21 cellular contexts compared by ENCODE assay signal in genomic region chr11:106286881-106287504, GRCh38.
"Had no signal": no experiment of that assay in that cellular context is flagged by ENCODE, and none has a peak within 500 bp of the region (broad histone marks: within the 10 kb centered on the region; RNA-seq: fewer than 3 reads in every experiment).

No MANE protein-coding gene starts in this region.

- H3K4me1 ChIP-seq: breast epithelium, esophagus muscularis mucosa, foreskin keratinocyte, left ventricle myocardium inferior, psoas muscle, suprapubic skin, upper lobe of left lung had no signal

- H3K36me3 Mint-ChIP-seq: activated naive CD8-positive, alpha-beta T cell treated with anti-CD3 and anti-CD28 coated beads, Interleukin-2, amount 10 ng/mL, durations not matched to agents 7 days and 5 days had no signal

- H3K9me3 ChIP-seq: breast epithelium, esophagus muscularis mucosa, left ventricle myocardium inferior, psoas muscle, suprapubic skin, upper lobe of left lung had no signal

- H3K4me1 Mint-ChIP-seq: activated CD4-positive, alpha-beta memory T cell treated with anti-CD3 and anti-CD28 coated beads, Interleukin-2, amount 10 ng/mL, durations not matched to agents 7 days and 5 days; activated CD4-positive, alpha-beta T cell treated with anti-CD3 and anti-CD28 coated beads for 36 hours; activated naive CD8-positive, alpha-beta T cell treated with anti-CD3 and anti-CD28 coated beads, Interleukin-2, amount 10 ng/mL, durations not matched to agents 7 days and 5 days had no signal

- H3K27me3 Mint-ChIP-seq: activated CD4-positive, alpha-beta memory T cell treated with anti-CD3 and anti-CD28 coated beads, Interleukin-2, amount 10 ng/mL, durations not matched to agents 7 days and 5 days; activated CD4-positive, alpha-beta T cell treated with anti-CD3 and anti-CD28 coated beads for 36 hours; activated naive CD8-positive, alpha-beta T cell treated with anti-CD3 and anti-CD28 coated beads, Interleukin-2, amount 10 ng/mL, durations not matched to agents 7 days and 5 days had no signal

- H3K36me3 ChIP-seq: breast epithelium, esophagus muscularis mucosa, left ventricle myocardium inferior, suprapubic skin, upper lobe of left lung had no signal

- H3K27me3 ChIP-seq: breast epithelium, dorsolateral prefrontal cortex, esophagus muscularis mucosa, suprapubic skin, upper lobe of left lung had no signal

- ATAC-seq: activated CD4-positive, alpha-beta T cell treated with anti-CD3 and anti-CD28 coated beads for 36 hours; activated T-cell treated with anti-CD3 and anti-CD28 coated beads, Interleukin-2, amount 50 U/mL, for 72 hours; foreskin keratinocyte; psoas muscle; sciatic nerve had no signal

- DNase-seq: activated CD4-positive, alpha-beta memory T cell treated with anti-CD3 and anti-CD28 coated beads, Interleukin-2, amount 10 ng/mL, durations not matched to agents 7 days and 5 days; activated CD4-positive, alpha-beta T cell treated with anti-CD3 and anti-CD28 coated beads for 36 hours; activated CD8-positive, alpha-beta memory T cell treated with anti-CD3 and anti-CD28 coated beads, Interleukin-2, amount 50 U/mL, for 4 hours; activated naive CD8-positive, alpha-beta T cell treated with anti-CD3 and anti-CD28 coated beads, Interleukin-2, amount 10 ng/mL, durations not matched to agents 7 days and 5 days; activated T-cell treated with anti-CD3 and anti-CD28 coated beads, Interleukin-2, amount 50 U/mL, for 72 hours; anterior cingulate cortex; dorsolateral prefrontal cortex; foreskin keratinocyte; head of caudate nucleus; left ventricle myocardium inferior; mesenchymal stem cell; psoas muscle; stimulated activated CD4-positive, alpha-beta T cell treated with anti-CD3 and anti-CD28 coated beads, Interleukin-12 subunit alpha, Interleukin-12 subunit beta, amount 100 ng/mL, for 4 hours; stimulated activated naive CD4-positive, alpha-beta T cell treated with Interleukin-2 at 50 U/mL for 16 hours; T-helper 9 cell; upper lobe of left lung had no signal

- H3K4me3 Mint-ChIP-seq: activated CD4-positive, alpha-beta memory T cell treated with anti-CD3 and anti-CD28 coated beads, Interleukin-2, amount 10 ng/mL, durations not matched to agents 7 days and 5 days; activated CD4-positive, alpha-beta T cell treated with anti-CD3 and anti-CD28 coated beads for 36 hours; activated naive CD8-positive, alpha-beta T cell treated with anti-CD3 and anti-CD28 coated beads, Interleukin-2, amount 10 ng/mL, durations not matched to agents 7 days and 5 days; activated T-cell treated with anti-CD3 and anti-CD28 coated beads, Interleukin-2, amount 50 U/mL, for 72 hours had no signal

- H3K4me3 ChIP-seq: breast epithelium, dorsolateral prefrontal cortex, esophagus muscularis mucosa, left ventricle myocardium inferior, psoas muscle, suprapubic skin, upper lobe of left lung had no signal

- H3K9me3 Mint-ChIP-seq: activated CD4-positive, alpha-beta memory T cell treated with anti-CD3 and anti-CD28 coated beads, Interleukin-2, amount 10 ng/mL, durations not matched to agents 7 days and 5 days; activated naive CD8-positive, alpha-beta T cell treated with anti-CD3 and anti-CD28 coated beads, Interleukin-2, amount 10 ng/mL, durations not matched to agents 7 days and 5 days had no signal

- FAIRE-seq: islet of Langerhans had no signal

- H3K27ac Mint-ChIP-seq: activated CD4-positive, alpha-beta memory T cell treated with anti-CD3 and anti-CD28 coated beads, Interleukin-2, amount 10 ng/mL, durations not matched to agents 7 days and 5 days; activated CD4-positive, alpha-beta T cell treated with anti-CD3 and anti-CD28 coated beads for 36 hours; activated naive CD8-positive, alpha-beta T cell treated with anti-CD3 and anti-CD28 coated beads, Interleukin-2, amount 10 ng/mL, durations not matched to agents 7 days and 5 days; activated T-cell treated with anti-CD3 and anti-CD28 coated beads, Interleukin-2, amount 50 U/mL, for 72 hours had no signal

- H3K27ac ChIP-seq: breast epithelium, dorsolateral prefrontal cortex, esophagus muscularis mucosa, foreskin keratinocyte, left ventricle myocardium inferior, psoas muscle, suprapubic skin, upper lobe of left lung had no signal
